1 cellular context compared by ENCODE assay signal in the genomic region with DNA sequence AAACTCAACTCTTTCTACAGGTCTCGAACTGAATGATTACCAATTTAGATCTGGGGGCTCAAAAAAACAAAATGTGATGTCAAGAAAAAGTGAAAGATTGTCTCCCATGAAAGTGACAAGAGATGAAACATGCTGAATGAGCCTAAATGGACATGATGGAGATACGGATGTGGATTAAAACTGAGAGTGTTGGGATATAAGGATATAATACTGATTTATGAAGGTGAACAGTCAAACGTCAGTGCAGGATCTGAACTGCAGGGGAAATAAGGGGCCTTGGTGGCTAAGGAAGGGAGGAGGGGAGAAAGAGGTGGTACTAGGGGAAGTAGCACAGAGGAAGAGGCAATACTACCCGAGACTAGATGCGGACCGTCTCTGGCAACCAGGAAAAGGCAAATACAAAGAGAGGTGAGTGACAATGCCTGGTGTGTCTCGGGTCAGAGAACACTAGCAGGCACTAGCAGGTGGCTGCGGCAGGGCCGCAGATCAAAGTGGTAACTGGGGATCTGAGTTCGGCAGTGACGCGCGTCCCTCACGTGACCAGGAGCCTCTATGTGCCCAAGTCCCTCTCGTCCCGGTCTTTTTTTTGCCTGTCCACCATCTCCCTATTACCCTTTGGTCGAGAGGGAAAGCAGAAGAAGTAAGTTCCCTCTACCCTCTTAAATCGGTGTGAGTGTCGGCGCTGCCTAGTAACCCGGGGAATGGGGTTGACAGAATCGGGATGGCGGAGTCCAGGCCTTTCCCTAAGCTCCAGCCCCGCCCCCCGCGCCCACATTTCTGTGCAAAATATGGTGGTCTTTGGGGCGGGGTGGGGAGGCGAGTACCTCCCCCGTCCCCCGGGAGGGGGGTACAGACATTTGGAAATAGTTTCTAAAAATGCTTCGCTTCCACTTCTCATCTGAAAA.
TF ChIP-seq lines count a peak whose summit lies in the region.

A gene with protein sequence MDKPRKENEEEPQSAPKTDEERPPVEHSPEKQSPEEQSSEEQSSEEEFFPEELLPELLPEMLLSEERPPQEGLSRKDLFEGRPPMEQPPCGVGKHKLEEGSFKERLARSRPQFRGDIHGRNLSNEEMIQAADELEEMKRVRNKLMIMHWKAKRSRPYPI (plus strand): TSS at position 590 of the 905 bp plus-strand sequence. CDS start 942 bp downstream, outside the sequence.

TF ChIP-seq in HEK293, 187 proteins besides CTCF, POLR2A, EP300 and RAD21 (continued from another document and continues in another):
- TF ChIP-seq ZNF629 (tag by site-specific recombination; IDR thresholded peaks at IDR 0.05) = peak; percentile 28; the same call in 1 of the 2 replicates
- TF ChIP-seq REPIN1 (tag by site-specific recombination; IDR thresholded peaks at IDR 0.05; ENCODE audit: low read depth) = no peak
- TF ChIP-seq, protein P1, sequence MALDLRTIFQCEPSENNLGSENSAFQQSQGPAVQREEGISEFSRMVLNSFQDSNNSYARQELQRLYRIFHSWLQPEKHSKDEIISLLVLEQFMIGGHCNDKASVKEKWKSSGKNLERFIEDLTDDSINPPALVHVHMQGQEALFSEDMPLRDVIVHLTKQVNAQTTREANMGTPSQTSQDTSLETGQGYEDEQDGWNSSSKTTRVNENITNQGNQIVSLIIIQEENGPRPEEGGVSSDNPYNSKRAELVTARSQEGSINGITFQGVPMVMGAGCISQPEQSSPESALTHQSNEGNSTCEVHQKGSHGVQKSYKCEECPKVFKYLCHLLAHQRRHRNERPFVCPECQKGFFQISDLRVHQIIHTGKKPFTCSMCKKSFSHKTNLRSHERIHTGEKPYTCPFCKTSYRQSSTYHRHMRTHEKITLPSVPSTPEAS (tag by site-specific recombination; IDR thresholded peaks at IDR 0.05) = no peak
- no peak for TF ChIP-seq ZNF132 (tag by site-specific recombination; IDR thresholded peaks at IDR 0.05; ENCODE audit: borderline replicate concordance)
- no peak for TF ChIP-seq ZNF214 (tag by site-specific recombination; IDR thresholded peaks at IDR 0.05; ENCODE audit: borderline replicate concordance)
- TF ChIP-seq, protein P2, sequence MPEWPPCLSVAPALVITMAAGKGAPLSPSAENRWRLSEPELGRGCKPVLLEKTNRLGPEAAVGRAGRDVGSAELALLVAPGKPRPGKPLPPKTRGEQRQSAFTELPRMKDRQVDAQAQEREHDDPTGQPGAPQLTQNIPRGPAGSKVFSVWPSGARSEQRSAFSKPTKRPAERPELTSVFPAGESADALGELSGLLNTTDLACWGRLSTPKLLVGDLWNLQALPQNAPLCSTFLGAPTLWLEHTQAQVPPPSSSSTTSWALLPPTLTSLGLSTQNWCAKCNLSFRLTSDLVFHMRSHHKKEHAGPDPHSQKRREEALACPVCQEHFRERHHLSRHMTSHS (tag by site-specific recombination; IDR thresholded peaks at IDR 0.05) = no peak
- TF ChIP-seq ZFP69B (tag by site-specific recombination; IDR thresholded peaks at IDR 0.05) = 0 out of 2 replicates have a peak, but pooled peaks have one; percentile 22
- peak; percentile 90 for TF ChIP-seq ZNF600 (tag by site-specific recombination; IDR thresholded peaks at IDR 0.05)
- no peak for TF ChIP-seq ZNF776 (tag by site-specific recombination; IDR thresholded peaks at IDR 0.05; ENCODE audit: borderline replicate concordance)
- TF ChIP-seq ZFP3 (tag by site-specific recombination; IDR thresholded peaks at IDR 0.05; ENCODE audit: low read depth) = no peak
- TF ChIP-seq ZNF623 (tag by site-specific recombination; IDR thresholded peaks at IDR 0.05) = no peak
- TF ChIP-seq ZNF174 (tag by site-specific recombination; IDR thresholded peaks at IDR 0.05) = no peak
- TF ChIP-seq ZNF354C (tag by site-specific recombination; IDR thresholded peaks at IDR 0.05; ENCODE audit: borderline replicate concordance, low read depth) = no peak
- peak; percentile 99 for TF ChIP-seq ZBTB20 (tag by site-specific recombination; IDR thresholded peaks at IDR 0.05)
- TF ChIP-seq, protein P3, sequence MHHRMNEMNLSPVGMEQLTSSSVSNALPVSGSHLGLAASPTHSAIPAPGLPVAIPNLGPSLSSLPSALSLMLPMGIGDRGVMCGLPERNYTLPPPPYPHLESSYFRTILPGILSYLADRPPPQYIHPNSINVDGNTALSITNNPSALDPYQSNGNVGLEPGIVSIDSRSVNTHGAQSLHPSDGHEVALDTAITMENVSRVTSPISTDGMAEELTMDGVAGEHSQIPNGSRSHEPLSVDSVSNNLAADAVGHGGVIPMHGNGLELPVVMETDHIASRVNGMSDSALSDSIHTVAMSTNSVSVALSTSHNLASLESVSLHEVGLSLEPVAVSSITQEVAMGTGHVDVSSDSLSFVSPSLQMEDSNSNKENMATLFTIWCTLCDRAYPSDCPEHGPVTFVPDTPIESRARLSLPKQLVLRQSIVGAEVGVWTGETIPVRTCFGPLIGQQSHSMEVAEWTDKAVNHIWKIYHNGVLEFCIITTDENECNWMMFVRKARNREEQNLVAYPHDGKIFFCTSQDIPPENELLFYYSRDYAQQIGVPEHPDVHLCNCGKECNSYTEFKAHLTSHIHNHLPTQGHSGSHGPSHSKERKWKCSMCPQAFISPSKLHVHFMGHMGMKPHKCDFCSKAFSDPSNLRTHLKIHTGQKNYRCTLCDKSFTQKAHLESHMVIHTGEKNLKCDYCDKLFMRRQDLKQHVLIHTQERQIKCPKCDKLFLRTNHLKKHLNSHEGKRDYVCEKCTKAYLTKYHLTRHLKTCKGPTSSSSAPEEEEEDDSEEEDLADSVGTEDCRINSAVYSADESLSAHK (tag by site-specific recombination; IDR thresholded peaks at IDR 0.05) = no peak
- TF ChIP-seq, protein P4, sequence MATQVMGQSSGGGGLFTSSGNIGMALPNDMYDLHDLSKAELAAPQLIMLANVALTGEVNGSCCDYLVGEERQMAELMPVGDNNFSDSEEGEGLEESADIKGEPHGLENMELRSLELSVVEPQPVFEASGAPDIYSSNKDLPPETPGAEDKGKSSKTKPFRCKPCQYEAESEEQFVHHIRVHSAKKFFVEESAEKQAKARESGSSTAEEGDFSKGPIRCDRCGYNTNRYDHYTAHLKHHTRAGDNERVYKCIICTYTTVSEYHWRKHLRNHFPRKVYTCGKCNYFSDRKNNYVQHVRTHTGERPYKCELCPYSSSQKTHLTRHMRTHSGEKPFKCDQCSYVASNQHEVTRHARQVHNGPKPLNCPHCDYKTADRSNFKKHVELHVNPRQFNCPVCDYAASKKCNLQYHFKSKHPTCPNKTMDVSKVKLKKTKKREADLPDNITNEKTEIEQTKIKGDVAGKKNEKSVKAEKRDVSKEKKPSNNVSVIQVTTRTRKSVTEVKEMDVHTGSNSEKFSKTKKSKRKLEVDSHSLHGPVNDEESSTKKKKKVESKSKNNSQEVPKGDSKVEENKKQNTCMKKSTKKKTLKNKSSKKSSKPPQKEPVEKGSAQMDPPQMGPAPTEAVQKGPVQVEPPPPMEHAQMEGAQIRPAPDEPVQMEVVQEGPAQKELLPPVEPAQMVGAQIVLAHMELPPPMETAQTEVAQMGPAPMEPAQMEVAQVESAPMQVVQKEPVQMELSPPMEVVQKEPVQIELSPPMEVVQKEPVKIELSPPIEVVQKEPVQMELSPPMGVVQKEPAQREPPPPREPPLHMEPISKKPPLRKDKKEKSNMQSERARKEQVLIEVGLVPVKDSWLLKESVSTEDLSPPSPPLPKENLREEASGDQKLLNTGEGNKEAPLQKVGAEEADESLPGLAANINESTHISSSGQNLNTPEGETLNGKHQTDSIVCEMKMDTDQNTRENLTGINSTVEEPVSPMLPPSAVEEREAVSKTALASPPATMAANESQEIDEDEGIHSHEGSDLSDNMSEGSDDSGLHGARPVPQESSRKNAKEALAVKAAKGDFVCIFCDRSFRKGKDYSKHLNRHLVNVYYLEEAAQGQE (tag by site-specific recombination; IDR thresholded peaks at IDR 0.05) = no peak; the same call in 1 of the 2 replicates
- no peak for TF ChIP-seq GLI4 (tag by site-specific recombination; IDR thresholded peaks at IDR 0.05)
- no peak for TF ChIP-seq ZNF404 (tag by site-specific recombination; IDR thresholded peaks at IDR 0.05)
- peak; percentile 91 for TF ChIP-seq TCF7L2 (IDR thresholded peaks at IDR 0.05; ENCODE audit: borderline replicate concordance, low read depth, low read length)
- no peak for TF ChIP-seq ZNF155 (tag by site-specific recombination; IDR thresholded peaks at IDR 0.05)
- TF ChIP-seq, protein P5, sequence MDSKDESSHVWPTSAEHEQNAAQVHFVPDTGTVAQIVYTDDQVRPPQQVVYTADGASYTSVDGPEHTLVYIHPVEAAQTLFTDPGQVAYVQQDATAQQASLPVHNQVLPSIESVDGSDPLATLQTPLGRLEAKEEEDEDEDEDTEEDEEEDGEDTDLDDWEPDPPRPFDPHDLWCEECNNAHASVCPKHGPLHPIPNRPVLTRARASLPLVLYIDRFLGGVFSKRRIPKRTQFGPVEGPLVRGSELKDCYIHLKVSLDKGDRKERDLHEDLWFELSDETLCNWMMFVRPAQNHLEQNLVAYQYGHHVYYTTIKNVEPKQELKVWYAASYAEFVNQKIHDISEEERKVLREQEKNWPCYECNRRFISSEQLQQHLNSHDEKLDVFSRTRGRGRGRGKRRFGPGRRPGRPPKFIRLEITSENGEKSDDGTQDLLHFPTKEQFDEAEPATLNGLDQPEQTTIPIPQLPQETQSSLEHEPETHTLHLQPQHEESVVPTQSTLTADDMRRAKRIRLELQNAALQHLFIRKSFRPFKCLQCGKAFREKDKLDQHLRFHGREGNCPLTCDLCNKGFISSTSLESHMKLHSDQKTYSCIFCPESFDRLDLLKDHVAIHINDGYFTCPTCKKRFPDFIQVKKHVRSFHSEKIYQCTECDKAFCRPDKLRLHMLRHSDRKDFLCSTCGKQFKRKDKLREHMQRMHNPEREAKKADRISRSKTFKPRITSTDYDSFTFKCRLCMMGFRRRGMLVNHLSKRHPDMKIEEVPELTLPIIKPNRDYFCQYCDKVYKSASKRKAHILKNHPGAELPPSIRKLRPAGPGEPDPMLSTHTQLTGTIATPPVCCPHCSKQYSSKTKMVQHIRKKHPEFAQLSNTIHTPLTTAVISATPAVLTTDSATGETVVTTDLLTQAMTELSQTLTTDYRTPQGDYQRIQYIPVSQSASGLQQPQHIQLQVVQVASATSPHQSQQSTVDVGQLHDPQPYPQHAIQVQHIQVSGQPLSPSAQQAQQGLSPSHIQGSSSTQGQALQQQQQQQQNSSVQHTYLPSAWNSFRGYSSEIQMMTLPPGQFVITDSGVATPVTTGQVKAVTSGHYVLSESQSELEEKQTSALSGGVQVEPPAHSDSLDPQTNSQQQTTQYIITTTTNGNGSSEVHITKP (tag by site-specific recombination; IDR thresholded peaks at IDR 0.05) = peak; percentile 80
- peak; percentile 21; the same call in 1 of the 2 replicates for TF ChIP-seq ZNF76 (tag by site-specific recombination; IDR thresholded peaks at IDR 0.05; ENCODE audit: borderline replicate concordance, low read depth)
- peak; percentile 82 for TF ChIP-seq ZBTB17 (tag by site-specific recombination; IDR thresholded peaks at IDR 0.05)
- no peak for TF ChIP-seq ZNF654 (tag by site-specific recombination; IDR thresholded peaks at IDR 0.05; ENCODE audit: low read depth)
- TF ChIP-seq, protein P6, sequence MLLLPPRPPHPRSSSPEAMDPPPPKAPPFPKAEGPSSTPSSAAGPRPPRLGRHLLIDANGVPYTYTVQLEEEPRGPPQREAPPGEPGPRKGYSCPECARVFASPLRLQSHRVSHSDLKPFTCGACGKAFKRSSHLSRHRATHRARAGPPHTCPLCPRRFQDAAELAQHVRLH (tag by site-specific recombination; IDR thresholded peaks at IDR 0.05) = no peak
- no peak for TF ChIP-seq ZNF501 (tag by site-specific recombination; IDR thresholded peaks at IDR 0.05)
- TF ChIP-seq, protein P7, sequence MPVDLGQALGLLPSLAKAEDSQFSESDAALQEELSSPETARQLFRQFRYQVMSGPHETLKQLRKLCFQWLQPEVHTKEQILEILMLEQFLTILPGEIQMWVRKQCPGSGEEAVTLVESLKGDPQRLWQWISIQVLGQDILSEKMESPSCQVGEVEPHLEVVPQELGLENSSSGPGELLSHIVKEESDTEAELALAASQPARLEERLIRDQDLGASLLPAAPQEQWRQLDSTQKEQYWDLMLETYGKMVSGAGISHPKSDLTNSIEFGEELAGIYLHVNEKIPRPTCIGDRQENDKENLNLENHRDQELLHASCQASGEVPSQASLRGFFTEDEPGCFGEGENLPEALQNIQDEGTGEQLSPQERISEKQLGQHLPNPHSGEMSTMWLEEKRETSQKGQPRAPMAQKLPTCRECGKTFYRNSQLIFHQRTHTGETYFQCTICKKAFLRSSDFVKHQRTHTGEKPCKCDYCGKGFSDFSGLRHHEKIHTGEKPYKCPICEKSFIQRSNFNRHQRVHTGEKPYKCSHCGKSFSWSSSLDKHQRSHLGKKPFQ (tag by site-specific recombination; IDR thresholded peaks at IDR 0.05) = no peak
- no peak for TF ChIP-seq ZNF202 (tag by site-specific recombination; IDR thresholded peaks at IDR 0.05; ENCODE audit: borderline replicate concordance)
- no peak for TF ChIP-seq ZNF211 (tag by site-specific recombination; IDR thresholded peaks at IDR 0.05; ENCODE audit: low read depth)
- TF ChIP-seq BCL11B (tag by site-specific recombination; IDR thresholded peaks at IDR 0.05; ENCODE audit: low read depth) = no peak
- TF ChIP-seq, protein P8, sequence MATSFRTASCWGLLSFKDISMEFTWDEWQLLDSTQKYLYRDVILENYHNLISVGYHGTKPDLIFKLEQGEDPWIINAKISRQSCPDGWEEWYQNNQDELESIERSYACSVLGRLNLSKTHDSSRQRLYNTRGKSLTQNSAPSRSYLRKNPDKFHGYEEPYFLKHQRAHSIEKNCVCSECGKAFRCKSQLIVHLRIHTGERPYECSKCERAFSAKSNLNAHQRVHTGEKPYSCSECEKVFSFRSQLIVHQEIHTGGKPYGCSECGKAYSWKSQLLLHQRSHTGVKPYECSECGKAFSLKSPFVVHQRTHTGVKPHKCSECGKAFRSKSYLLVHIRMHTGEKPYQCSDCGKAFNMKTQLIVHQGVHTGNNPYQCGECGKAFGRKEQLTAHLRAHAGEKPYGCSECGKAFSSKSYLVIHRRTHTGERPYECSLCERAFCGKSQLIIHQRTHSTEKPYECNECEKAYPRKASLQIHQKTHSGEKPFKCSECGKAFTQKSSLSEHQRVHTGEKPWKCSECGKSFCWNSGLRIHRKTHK (tag by site-specific recombination; IDR thresholded peaks at IDR 0.05) = no peak
- TF ChIP-seq HOXD13 (CRISPR knock-in tag; IDR thresholded peaks at IDR 0.05; ENCODE audit: borderline replicate concordance) = no peak
- TF ChIP-seq MEIS1 (CRISPR knock-in tag; IDR thresholded peaks at IDR 0.05; ENCODE audit: borderline replicate concordance) = no peak
- TF ChIP-seq ZBTB21 (tag by site-specific recombination; IDR thresholded peaks at IDR 0.05) = no peak
- TF ChIP-seq ZNF843 (tag by site-specific recombination; IDR thresholded peaks at IDR 0.05) = no peak
- TF ChIP-seq, protein P9, sequence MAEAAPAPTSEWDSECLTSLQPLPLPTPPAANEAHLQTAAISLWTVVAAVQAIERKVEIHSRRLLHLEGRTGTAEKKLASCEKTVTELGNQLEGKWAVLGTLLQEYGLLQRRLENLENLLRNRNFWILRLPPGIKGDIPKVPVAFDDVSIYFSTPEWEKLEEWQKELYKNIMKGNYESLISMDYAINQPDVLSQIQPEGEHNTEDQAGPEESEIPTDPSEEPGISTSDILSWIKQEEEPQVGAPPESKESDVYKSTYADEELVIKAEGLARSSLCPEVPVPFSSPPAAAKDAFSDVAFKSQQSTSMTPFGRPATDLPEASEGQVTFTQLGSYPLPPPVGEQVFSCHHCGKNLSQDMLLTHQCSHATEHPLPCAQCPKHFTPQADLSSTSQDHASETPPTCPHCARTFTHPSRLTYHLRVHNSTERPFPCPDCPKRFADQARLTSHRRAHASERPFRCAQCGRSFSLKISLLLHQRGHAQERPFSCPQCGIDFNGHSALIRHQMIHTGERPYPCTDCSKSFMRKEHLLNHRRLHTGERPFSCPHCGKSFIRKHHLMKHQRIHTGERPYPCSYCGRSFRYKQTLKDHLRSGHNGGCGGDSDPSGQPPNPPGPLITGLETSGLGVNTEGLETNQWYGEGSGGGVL (tag by site-specific recombination; IDR thresholded peaks at IDR 0.05) = no peak
- TF ChIP-seq ZNF473 (tag by site-specific recombination; IDR thresholded peaks at IDR 0.05) = no peak
- no peak for TF ChIP-seq ZNF324 (tag by site-specific recombination; IDR thresholded peaks at IDR 0.05)
- TF ChIP-seq ZNF239 (tag by site-specific recombination; IDR thresholded peaks at IDR 0.05) = no peak
